Comparison of ENCODE assay signal across 10 cellular contexts in genomic region chr16:53775106-53775820, GRCh38.
A peak's percentile ranks its signal among the peaks of the same experiment; 100 is the strongest.
DNase-seq lines count a peak whose midpoint lies in the region; ATAC-seq and TF ChIP-seq lines count a peak whose summit lies in the region.
"Had no signal": no experiment of that assay in that cellular context is flagged by ENCODE, and none has a peak within 500 bp of the region (broad histone marks: within the 10 kb centered on the region; RNA-seq: fewer than 3 reads in every experiment).

No MANE protein-coding gene starts in this region.

- H2AFZ ChIP-seq in osteoblast (ENCODE audit: low read length) = no peak overlapping the region

- H3K36me3 ChIP-seq in breast epithelium = no peaks in the 10 kb centered on the region
- H3K36me3 ChIP-seq in osteoblast (ENCODE audit: insufficient read depth, low read length) = no peaks in the 10 kb centered on the region
- no peaks in the 10 kb centered on the region for H3K36me3 ChIP-seq in WERI-Rb-1

- H3K4me2 ChIP-seq in osteoblast (ENCODE audit: insufficient read depth, low read length) = peak overlapping the region; percentile 74

- H3K4me3 ChIP-seq in NB4 (ENCODE audit: low read depth, low read length) (no peak overlapping the region), breast epithelium (no peak overlapping the region), osteoblast (ENCODE audit: insufficient read depth, low read length) (no peak overlapping the region), WERI-Rb-1 (ENCODE audit: low read depth, low read length) (no peak overlapping the region)

- H3K79me2 ChIP-seq in osteoblast (ENCODE audit: insufficient read depth, low read length) = peaks cover 70% of the 10 kb centered on the region

- DNase-seq in NB4 (ENCODE audit: low read depth) (peak; percentile 31), breast epithelium (ENCODE audit: low spot score in 2 of 2) (no peak), osteoblast (ENCODE audit: insufficient read length, low spot score, missing footprints) (no peak), WERI-Rb-1 (no peak)
- DNase-seq: activated CD4-positive, alpha-beta memory T cell treated with anti-CD3 and anti-CD28 coated beads, Interleukin-2, amount 10 ng/mL, durations not matched to agents 7 days and 5 days; central memory CD4-positive, alpha-beta T cell had no signal

- H3K4me1 ChIP-seq in breast epithelium (peaks cover 3 to 11% of the 10 kb centered on the region in 2 donors), osteoblast (ENCODE audit: insufficient read depth, low read length) (peaks cover 68% of the 10 kb centered on the region)

- no peaks in the 10 kb centered on the region for H4K20me1 ChIP-seq in osteoblast (ENCODE audit: insufficient read depth, low read length)

- ATAC-seq in HG03175 (IDR thresholded peaks at IDR 0.05; ENCODE audit: unreplicated experiment) (no peak), HG03342 (IDR thresholded peaks at IDR 0.05; ENCODE audit: unreplicated experiment) (no peak), HG02623 (IDR thresholded peaks at IDR 0.05; ENCODE audit: unreplicated experiment) (no peak)

- intact Hi-C loops in breast epithelium (cut with DNase I; ENCODE audit: low total_unique reads) = no loop called here

- H3K27ac ChIP-seq in C4-2B (peak overlapping the region; percentile 53; the same call in 1 of the 2 replicates), breast epithelium (peak overlapping the region; percentile 66 to 84), osteoblast (ENCODE audit: low read depth, low read length) (peak overlapping the region; percentile 89), WERI-Rb-1 (no peak overlapping the region)

- H3K9me3 ChIP-seq in breast epithelium = no peaks in the 10 kb centered on the region
- no peaks in the 10 kb centered on the region for H3K9me3 ChIP-seq in osteoblast (ENCODE audit: low read depth, low read length)
- no peaks in the 10 kb centered on the region for H3K9me3 ChIP-seq in WERI-Rb-1 (ENCODE audit: severe bottlenecking)

- TF ChIP-seq POLR2A in NB4 (IDR thresholded peaks at IDR 0.05; ENCODE audit: extremely low read depth, insufficient read length) = no peak
- TF ChIP-seq POLR2A in breast epithelium (IDR thresholded peaks at IDR 0.05) = no peak

- no peaks in the 10 kb centered on the region for H3K27me3 ChIP-seq in breast epithelium
- no peaks in the 10 kb centered on the region for H3K27me3 ChIP-seq in osteoblast (ENCODE audit: insufficient read depth, low read length)
- H3K27me3 ChIP-seq in WERI-Rb-1 (ENCODE audit: insufficient read depth, low read depth, severe bottlenecking) = no peaks in the 10 kb centered on the region

- TF ChIP-seq CTCF in C4-2B (conservative IDR thresholded peaks at IDR 0.05) = no peak
- no peak for TF ChIP-seq CTCF in NB4 (IDR thresholded peaks at IDR 0.05; ENCODE audit: low read depth, low read length)
- TF ChIP-seq CTCF in breast epithelium (IDR thresholded peaks at IDR 0.05) = no peak
- no peak for TF ChIP-seq CTCF in osteoblast (IDR thresholded peaks at IDR 0.05; ENCODE audit: extremely low read depth, low read depth, low read length)
- no peak for TF ChIP-seq CTCF in WERI-Rb-1 (IDR thresholded peaks at IDR 0.05; ENCODE audit: low read depth, low read length)
